Comparison of ENCODE assay signal across 12 cellular contexts in the genomic region with DNA sequence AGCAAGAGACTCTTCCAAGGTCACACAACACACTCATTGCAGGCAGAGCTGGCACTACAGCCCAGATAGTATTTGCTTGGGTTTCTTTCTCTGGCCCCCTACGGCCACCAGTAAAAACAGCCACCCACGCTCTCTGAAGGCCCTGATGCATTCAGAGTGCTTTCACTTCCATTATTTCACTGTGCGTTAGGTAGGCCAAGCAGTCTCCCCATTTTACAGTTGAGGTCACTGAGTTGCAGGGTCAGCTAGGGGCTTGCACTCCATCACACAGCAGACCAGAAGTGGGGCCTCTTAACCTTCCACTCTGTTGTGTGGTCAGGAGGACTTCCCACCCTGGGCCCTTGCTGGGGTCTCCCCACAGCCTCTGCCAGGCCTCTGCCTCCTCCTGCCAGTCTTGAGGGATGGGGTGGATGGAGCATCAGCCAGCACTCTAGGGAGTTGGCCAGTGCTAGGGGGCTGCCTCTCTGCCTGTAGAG. TPM values are rescaled to one million over a fixed set of nuclear protein-coding genes. Genes with fewer than 3 reads are reported as not detected.
A peak's percentile ranks its signal among the peaks of the same experiment; 100 is the strongest.
DNase-seq lines count a peak whose midpoint lies in the region; ATAC-seq lines count a peak whose summit lies in the region.
"Had no signal": no experiment of that assay in that cellular context is flagged by ENCODE, and none has a peak within 500 bp of the region (broad histone marks: within the 10 kb centered on the region; RNA-seq: fewer than 3 reads in every experiment).

No MANE protein-coding gene starts in this region.

- peak overlapping the region; percentile 81 to 98 (median 92) for H3K27ac Mint-ChIP-seq in CD4-positive, alpha-beta memory T cell

- peaks cover 0 to 11% of the 10 kb centered on the region in 2 donors for H3K36me3 Mint-ChIP-seq in CD4-positive, alpha-beta memory T cell

- no peaks in the 10 kb centered on the region for H3K27me3 Mint-ChIP-seq in CD4-positive, alpha-beta memory T cell

- POLR2A ChIA-PET in CD4-positive, alpha-beta memory T cell (lab: Charles Lee; ENCODE audit: partially characterized antibody), result interaction anchor here (0.8 to 8.0 kb wide), 9 partner anchors 15 to 160 kb away, joined by 3 to 145 read pairs (median 8); partner anchors contain the start of genes KPNB1, SP2 and TBKBP1

- H3K36me3 ChIP-seq in CD4-positive, alpha-beta memory T cell (ENCODE audit: insufficient read depth, low read length), result no peaks in the 10 kb centered on the region
- H3K36me3 ChIP-seq in duodenal mucosa (ENCODE audit: control insufficient read depth in 1 of 2, insufficient read depth in 2 of 2, low read length in 2 of 2) (no peaks in the 10 kb centered on the region), H7 (replicated peaks; ENCODE audit: control insufficient read depth, insufficient read depth, low read length) (no peaks in the 10 kb centered on the region)

- H3K4me1 Mint-ChIP-seq in CD4-positive, alpha-beta memory T cell, result peaks cover 36 to 80% (median 49%) of the 10 kb centered on the region in 4 donors

- DNase-seq in CD4-positive, alpha-beta memory T cell, result peak in 1 of 5 donors; percentile 33
- DNase-seq in H7 (no peak), SK-N-DZ (ENCODE audit: low spot score) (no peak), hypothalamus (lab: John Stamatoyannopoulos, UW) (no peak)
- DNase-seq: activated gamma-delta T cell, DND-41, OCI-M1 had no signal

- ATAC-seq in GM19035 (IDR thresholded peaks at IDR 0.05; ENCODE audit: unreplicated experiment) (peak; percentile 43), HG03354 (IDR thresholded peaks at IDR 0.05; ENCODE audit: poor library complexity, severe bottlenecking, unreplicated experiment) (peak; percentile 60), HG02588 (IDR thresholded peaks at IDR 0.05; ENCODE audit: unreplicated experiment) (no peak)

- CTCF ChIA-PET in CD4-positive, alpha-beta memory T cell (lab: Charles Lee; ENCODE audit: partially characterized antibody), result interaction anchor here (1.2 to 1.9 kb wide), 4 partner anchors 35 to 39 kb away, joined by 4 to 6 read pairs (median 4); no protein-coding TSS in a partner anchor

- H3K9ac ChIP-seq in duodenal mucosa (ENCODE audit: low read depth in 1 of 2, low read length in 2 of 2), result peak overlapping the region in 1 of 2 donors; percentile 54

- peak overlapping the region; percentile 72 to 83 for H3K4me3 ChIP-seq in CD4-positive, alpha-beta memory T cell (ENCODE audit: low read length in 2 of 2)
- H3K4me3 ChIP-seq in duodenal mucosa (ENCODE audit: low read depth in 1 of 2, low read length in 2 of 2), result peak overlapping the region; percentile 7 to 52
- no peak overlapping the region for H3K4me3 ChIP-seq in H7 (ENCODE audit: insufficient read depth, low read depth, low read length)

- no peaks in the 10 kb centered on the region for H3K27me3 ChIP-seq in CD4-positive, alpha-beta memory T cell (ENCODE audit: insufficient read depth, low read length)
- H3K27me3 ChIP-seq in duodenal mucosa (ENCODE audit: control insufficient read depth in 1 of 2, insufficient read depth in 2 of 2, low read length in 2 of 2), result peaks cover 43 to 44% of the 10 kb centered on the region in 2 donors
- peaks cover 51% of the 10 kb centered on the region for H3K27me3 ChIP-seq in H7 (ENCODE audit: control insufficient read depth, insufficient read depth, low read length)

- H3K9me3 Mint-ChIP-seq in CD4-positive, alpha-beta memory T cell, result no peaks in the 10 kb centered on the region

- peak overlapping the region; percentile 92 to 100 (median 100) for H3K4me3 Mint-ChIP-seq in CD4-positive, alpha-beta memory T cell

- intact Hi-C loops in CD4-positive, alpha-beta memory T cell (cut with micrococcal nuclease), result no loop called here

- H3K27ac ChIP-seq in CD4-positive, alpha-beta memory T cell (ENCODE audit: low read depth, low read length), result peak overlapping the region; percentile 70
- H3K27ac ChIP-seq in duodenal mucosa (ENCODE audit: low read depth, low read length), result no peak overlapping the region

- peaks cover 44% of the 10 kb centered on the region for H3K4me1 ChIP-seq in CD4-positive, alpha-beta memory T cell (ENCODE audit: insufficient read depth, low read length)
- peaks cover 0 to 9% of the 10 kb centered on the region in 2 donors for H3K4me1 ChIP-seq in duodenal mucosa (ENCODE audit: control insufficient read depth in 1 of 2, insufficient read depth in 2 of 2, low read length in 2 of 2)

- H3K9me3 ChIP-seq in CD4-positive, alpha-beta memory T cell (ENCODE audit: control insufficient read depth in 1 of 2, low read length in 2 of 2), result no peaks in the 10 kb centered on the region
- H3K9me3 ChIP-seq in duodenal mucosa (ENCODE audit: control insufficient read depth in 1 of 2, low read length in 2 of 2), result no peaks in the 10 kb centered on the region

RNA-seq across cellular contexts. Expression of gene TBX21, which starts 2.5 kb away (rescaled TPM):
- 10 to 100 TPM; 15.8 to 17.9 TPM for total RNA-seq in CD4-positive, alpha-beta memory T cell
- polyA plus RNA-seq in CD4-positive, alpha-beta memory T cell, result 10 to 100 TPM in 1 of 2 donors, 1 to 10 TPM in 1; 6.8 to 11.5 TPM
- total RNA-seq in H7 (2014; rRNA removed; shearing (Covaris generic)), result not detected in 2 replicates
- polyA plus RNA-seq in SK-N-DZ (2014; cell fraction: cytosol; rRNA removed), result not detected in 2 replicates
- polyA plus RNA-seq in SK-N-DZ (2014; cell fraction: nucleus; rRNA removed), result not detected in 2 replicates
- polyA plus RNA-seq: neural cell had no signal

RNA-seq across cellular contexts. Expression of gene TBKBP1, which starts 41.6 kb away (rescaled TPM):
- total RNA-seq in CD4-positive, alpha-beta memory T cell, result 1 to 10 TPM; 6.7 to 7.4 TPM
- polyA plus RNA-seq in CD4-positive, alpha-beta memory T cell, result under 1 TPM; 0.49 to 0.68 TPM
- total RNA-seq in H7 (2014; rRNA removed; shearing (Covaris generic)), result 13.9 and 16.3 TPM in 2 replicates
- polyA plus RNA-seq in SK-N-DZ (2014; cell fraction: cytosol; rRNA removed), result 18.5 and 42.6 TPM in 2 replicates
- polyA plus RNA-seq in SK-N-DZ (2014; cell fraction: nucleus; rRNA removed), result 70.4 and 79.3 TPM in 2 replicates

Comparison
In these comparisons a context has a peak if more than half of its experiments do, and no peak if none do; other contexts are left out.
1. RNA of gene TBX21, which starts 2.5 kb away (total RNA-seq): 15.8 to 17.9 TPM in CD4-positive, alpha-beta memory T cell; not detected in H7; every median in the first group is over 10 times any median in the second.